In genomic region chr5:75847561-75848021, GRCh38 we compare ENCODE assay signal across 12 cellular contexts.
A peak's percentile ranks its signal among the peaks of the same experiment; 100 is the strongest.
DNase-seq lines count a peak whose midpoint lies in the region; ATAC-seq, FAIRE-seq and TF ChIP-seq lines count a peak whose summit lies in the region.
"Had no signal": no experiment of that assay in that cellular context is flagged by ENCODE, and none has a peak within 500 bp of the region (broad histone marks: within the 10 kb centered on the region; RNA-seq: fewer than 3 reads in every experiment).

No MANE protein-coding gene starts in this region.

- intact Hi-C loops in posterior vena cava (cut with DNase I): no loop called here

- DNase-seq in GM12864 (ENCODE audit: low read depth): peak; percentile 84
- peak; percentile 69 to 94 for DNase-seq in NOMO-1 (lab: John Stamatoyannopoulos, UW; ENCODE audit: unreplicated experiment in 2 of 2)
- no peak for DNase-seq in HTR-8/SVneo (ENCODE audit: insufficient read length, low spot score)
- DNase-seq in COLO668 (lab: John Stamatoyannopoulos, UW; ENCODE audit: unreplicated experiment): no peak
- DNase-seq in posterior vena cava (ENCODE audit: low spot score): no peak
- DNase-seq in activated naive CD4-positive, alpha-beta T cell treated with anti-CD3 and anti-CD28 coated beads, Interleukin-2, amount 50 U/mL, for 16 hours: no peak
- DNase-seq: adrenal gland had no signal

- ATAC-seq in GM19467 (IDR thresholded peaks at IDR 0.05; ENCODE audit: unreplicated experiment) (peak; percentile 86), HG03039 (IDR thresholded peaks at IDR 0.05; ENCODE audit: unreplicated experiment) (peak; percentile 84)
- ATAC-seq: K562 had no signal

- peak overlapping the region; percentile 22; the same call in 1 of the 2 replicates for H3K4me3 ChIP-seq in GM12864 (ENCODE audit: low read depth, low read length)
- H3K4me3 ChIP-seq: adrenal gland, esophagus muscularis mucosa, K562, right atrium auricular region had no signal

- no peak for TF ChIP-seq CTCF in GM12864 (IDR thresholded peaks at IDR 0.05; ENCODE audit: low read depth, low read length, missing control alignments)

- FAIRE-seq in HTR-8/SVneo (lab: Jason Lieb, UNC): no peak
- FAIRE-seq: K562 had no signal

Comparison
In these comparisons a context has a peak if more than half of its experiments do, and no peak if none do; other contexts are left out.
1. DNase-seq: peak in GM12864 (single experiment) and NOMO-1 (2 of 2); none in HTR-8/SVneo (single experiment), COLO668 (single experiment), posterior vena cava (single experiment) and activated naive CD4-positive, alpha-beta T cell treated with anti-CD3 and anti-CD28 coated beads, Interleukin-2, amount 50 U/mL, for 16 hours (single experiment).